In genomic region chr18:79797518-79798345, GRCh38 we compare ENCODE assay signal across 8 cellular contexts. TPM values are rescaled to one million over a fixed set of nuclear protein-coding genes. Genes with fewer than 3 reads are reported as not detected.
DNase-seq lines count a peak whose midpoint lies in the region; ATAC-seq and FAIRE-seq lines count a peak whose summit lies in the region.

TSS of gene KCNG2 (plus strand) at chr18:79797938. CDS start at chr18:79863668, 65,730 bp downstream.

- DNase-seq in AG08396 (ENCODE audit: low spot score) (peak; percentile 75), GM19239 (ENCODE audit: insufficient read length, low spot score) (peak; percentile 61), islet precursor cell (no peak)
- DNase-seq in activated T-helper 2 cell treated with anti-CD3 and anti-CD28 coated beads, Interferon-gamma antibody, Interleukin-2, Interleukin-4, amounts not matched to agents 10 μg/mL and 5 μg/mL and 100 μg/mL, durations not matched to agents 14 hours and 24 hours and 36 hours (ENCODE audit: low spot score), result no peak

- H3K36me3 Mint-ChIP-seq in activated T-helper 2 cell treated with anti-CD3 and anti-CD28 coated beads, Interferon-gamma antibody, Interleukin-2, Interleukin-4, amounts not matched to agents 10 μg/mL and 5 μg/mL and 100 μg/mL, durations not matched to agents 14 hours and 24 hours and 36 hours (ENCODE audit: low read depth), result no peaks in the 10 kb centered on the region
- H3K36me3 Mint-ChIP-seq in stimulated activated naive CD8-positive, alpha-beta T cell treated with anti-CD3 and anti-CD28 coated beads, Interleukin-15, Interleukin-2, amounts not matched to agents 100 ng/mL and 50 ng/mL, for 24 hours (ENCODE audit: low read depth), result no peaks in the 10 kb centered on the region

- H3K4me3 ChIP-seq in iPS-11a (ENCODE audit: low read depth, low read length), result peak within 1 kb of the TSS; percentile 35

- intact Hi-C loops in activated T-helper 2 cell treated with anti-CD3 and anti-CD28 coated beads, Interferon-gamma antibody, Interleukin-2, Interleukin-4, amounts not matched to agents 10 μg/mL and 5 μg/mL and 100 μg/mL, durations not matched to agents 14 hours and 24 hours and 36 hours (cut with micrococcal nuclease), result loop anchor here (10.0 kb wide), 1 partner anchor 187 kb away; the partner anchor contains the start of gene TXNL4A

- H3K27ac Mint-ChIP-seq in activated T-helper 2 cell treated with anti-CD3 and anti-CD28 coated beads, Interferon-gamma antibody, Interleukin-2, Interleukin-4, amounts not matched to agents 10 μg/mL and 5 μg/mL and 100 μg/mL, durations not matched to agents 14 hours and 24 hours and 36 hours, result no peak within 1 kb of the TSS
- no peak within 1 kb of the TSS for H3K27ac Mint-ChIP-seq in stimulated activated naive CD8-positive, alpha-beta T cell treated with anti-CD3 and anti-CD28 coated beads, Interleukin-15, Interleukin-2, amounts not matched to agents 100 ng/mL and 50 ng/mL, for 24 hours

- peaks cover 51% of the 10 kb centered on the region for H3K27me3 Mint-ChIP-seq in activated T-helper 2 cell treated with anti-CD3 and anti-CD28 coated beads, Interferon-gamma antibody, Interleukin-2, Interleukin-4, amounts not matched to agents 10 μg/mL and 5 μg/mL and 100 μg/mL, durations not matched to agents 14 hours and 24 hours and 36 hours (ENCODE audit: low read depth)
- H3K27me3 Mint-ChIP-seq in stimulated activated naive CD8-positive, alpha-beta T cell treated with anti-CD3 and anti-CD28 coated beads, Interleukin-15, Interleukin-2, amounts not matched to agents 100 ng/mL and 50 ng/mL, for 24 hours, result peaks cover 56% of the 10 kb centered on the region

- ATAC-seq in GM21717 (IDR thresholded peaks at IDR 0.05; ENCODE audit: unreplicated experiment), result no peak
- ATAC-seq in HG03565 (IDR thresholded peaks at IDR 0.05; ENCODE audit: unreplicated experiment), result no peak

- FAIRE-seq in GM19239 (lab: Jason Lieb, UNC), result no peak

- no peaks in the 10 kb centered on the region for H3K9me3 Mint-ChIP-seq in activated T-helper 2 cell treated with anti-CD3 and anti-CD28 coated beads, Interferon-gamma antibody, Interleukin-2, Interleukin-4, amounts not matched to agents 10 μg/mL and 5 μg/mL and 100 μg/mL, durations not matched to agents 14 hours and 24 hours and 36 hours
- H3K9me3 Mint-ChIP-seq in stimulated activated naive CD8-positive, alpha-beta T cell treated with anti-CD3 and anti-CD28 coated beads, Interleukin-15, Interleukin-2, amounts not matched to agents 100 ng/mL and 50 ng/mL, for 24 hours, result no peaks in the 10 kb centered on the region

- peaks cover 5% of the 10 kb centered on the region for H3K4me1 Mint-ChIP-seq in activated T-helper 2 cell treated with anti-CD3 and anti-CD28 coated beads, Interferon-gamma antibody, Interleukin-2, Interleukin-4, amounts not matched to agents 10 μg/mL and 5 μg/mL and 100 μg/mL, durations not matched to agents 14 hours and 24 hours and 36 hours (ENCODE audit: low read depth)
- peaks cover 22% of the 10 kb centered on the region for H3K4me1 Mint-ChIP-seq in stimulated activated naive CD8-positive, alpha-beta T cell treated with anti-CD3 and anti-CD28 coated beads, Interleukin-15, Interleukin-2, amounts not matched to agents 100 ng/mL and 50 ng/mL, for 24 hours (ENCODE audit: low read depth)

- H3K4me3 Mint-ChIP-seq in activated T-helper 2 cell treated with anti-CD3 and anti-CD28 coated beads, Interferon-gamma antibody, Interleukin-2, Interleukin-4, amounts not matched to agents 10 μg/mL and 5 μg/mL and 100 μg/mL, durations not matched to agents 14 hours and 24 hours and 36 hours (ENCODE audit: low read depth), result peak within 1 kb of the TSS; percentile 55
- peak within 1 kb of the TSS; percentile 61 for H3K4me3 Mint-ChIP-seq in stimulated activated naive CD8-positive, alpha-beta T cell treated with anti-CD3 and anti-CD28 coated beads, Interleukin-15, Interleukin-2, amounts not matched to agents 100 ng/mL and 50 ng/mL, for 24 hours

RNA-seq across cellular contexts. Expression of gene KCNG2, which starts in this region (rescaled TPM):
- total RNA-seq in activated T-helper 2 cell treated with anti-CD3 and anti-CD28 coated beads, Interferon-gamma antibody, Interleukin-2, Interleukin-4, amounts not matched to agents 10 μg/mL and 5 μg/mL and 100 μg/mL, durations not matched to agents 14 hours and 24 hours and 36 hours, result not detected in 2 replicates

Comparison
In these comparisons a context has a peak if more than half of its experiments do, and no peak if none do; other contexts are left out.
1. DNase-seq: peak in AG08396 (single experiment) and GM19239 (single experiment); none in activated T-helper 2 cell treated with anti-CD3 and anti-CD28 coated beads, Interferon-gamma antibody, Interleukin-2, Interleukin-4, amounts not matched to agents 10 μg/mL and 5 μg/mL and 100 μg/mL, durations not matched to agents 14 hours and 24 hours and 36 hours (single experiment) and islet precursor cell (single experiment).